ENCODE assay signal across 19 cellular contexts in the genomic region with DNA sequence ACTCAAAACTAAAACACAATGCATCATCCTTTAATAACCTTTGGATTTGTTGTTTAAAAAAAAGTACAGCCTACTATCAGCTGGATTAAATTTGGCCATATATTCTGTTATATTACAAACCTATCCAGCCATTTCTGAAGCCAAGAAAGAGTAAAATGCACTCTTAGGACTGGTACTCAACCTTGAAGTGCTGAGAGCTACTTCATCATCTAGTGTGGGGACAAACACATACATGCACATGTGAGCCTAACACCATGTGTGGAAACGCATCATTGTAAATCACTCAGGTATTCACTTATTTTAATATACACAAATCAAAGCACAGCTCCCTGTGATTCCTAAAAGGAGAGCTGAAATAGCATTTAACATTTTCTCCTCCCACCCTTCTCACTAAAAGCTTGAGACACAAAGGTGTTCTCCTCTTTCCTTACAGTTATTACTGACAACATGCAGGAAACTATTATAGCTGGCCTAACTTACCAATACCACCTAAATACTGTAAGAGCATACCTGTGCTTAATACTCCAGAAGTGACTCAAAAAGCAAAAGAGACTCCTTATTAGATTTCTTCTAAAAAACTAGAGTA.
"Had no signal": no experiment of that assay in that cellular context is flagged by ENCODE, and none has a peak within 500 bp of the region (broad histone marks: within the 10 kb centered on the region; RNA-seq: fewer than 3 reads in every experiment).

No MANE protein-coding gene starts in this region.

- H3K4me3 Mint-ChIP-seq: activated CD4-positive, alpha-beta T cell treated with anti-CD3 and anti-CD28 coated beads, Interleukin-2, amount 10 ng/mL, durations not matched to agents 24 days and 14 days; activated CD8-positive, alpha-beta T cell treated with anti-CD3 and anti-CD28 coated beads for 36 hours; activated naive CD4-positive, alpha-beta T cell treated with anti-CD3 and anti-CD28 coated beads, Interleukin-2, amount 10 ng/mL, durations not matched to agents 7 days and 5 days; activated naive CD8-positive, alpha-beta T cell treated with anti-CD3 and anti-CD28 coated beads, Interleukin-2, amount 50 U/mL, for 24 hours; activated T-cell treated with anti-CD3 and anti-CD28 coated beads, Interleukin-2, amount 50 U/mL, for 24 hours; central memory CD8-positive, alpha-beta T cell; nephron progenitor cell; stimulated activated naive CD8-positive, alpha-beta T cell treated with anti-CD3 and anti-CD28 coated beads, Interleukin-15, Interleukin-2, amounts not matched to agents 100 ng/mL and 50 ng/mL, for 24 hours had no signal

- H3K36me3 ChIP-seq: brain microvascular endothelial cell, gastroesophageal sphincter, right atrium auricular region had no signal

- H3K27ac ChIP-seq: brain microvascular endothelial cell, gastroesophageal sphincter, skin epidermis had no signal

- H3K36me3 Mint-ChIP-seq: activated naive CD4-positive, alpha-beta T cell treated with anti-CD3 and anti-CD28 coated beads, Interleukin-2, amount 10 ng/mL, durations not matched to agents 7 days and 5 days had no signal

- H3K9me3 Mint-ChIP-seq: activated CD4-positive, alpha-beta T cell treated with anti-CD3 and anti-CD28 coated beads, Interleukin-2, amount 10 ng/mL, durations not matched to agents 24 days and 14 days; activated CD8-positive, alpha-beta T cell treated with anti-CD3 and anti-CD28 coated beads for 36 hours; activated naive CD4-positive, alpha-beta T cell treated with anti-CD3 and anti-CD28 coated beads, Interleukin-2, amount 10 ng/mL, durations not matched to agents 7 days and 5 days; activated naive CD8-positive, alpha-beta T cell treated with anti-CD3 and anti-CD28 coated beads, Interleukin-2, amount 50 U/mL, for 24 hours; activated T-cell treated with anti-CD3 and anti-CD28 coated beads, Interleukin-2, amount 50 U/mL, for 24 hours; central memory CD8-positive, alpha-beta T cell; nephron progenitor cell; stimulated activated naive CD8-positive, alpha-beta T cell treated with anti-CD3 and anti-CD28 coated beads, Interleukin-15, Interleukin-2, amounts not matched to agents 100 ng/mL and 50 ng/mL, for 24 hours had no signal

- H3K27me3 Mint-ChIP-seq: central memory CD8-positive, alpha-beta T cell; progenitor cell of endocrine pancreas had no signal

- DNase-seq: activated CD4-positive, alpha-beta T cell treated with anti-CD3 and anti-CD28 coated beads, Interleukin-2, amount 10 ng/mL, durations not matched to agents 24 days and 14 days; activated CD8-positive, alpha-beta T cell treated with anti-CD3 and anti-CD28 coated beads for 36 hours; activated naive CD4-positive, alpha-beta T cell treated with anti-CD3 and anti-CD28 coated beads, Interleukin-2, amount 10 ng/mL, durations not matched to agents 7 days and 5 days; activated naive CD8-positive, alpha-beta T cell treated with anti-CD3 and anti-CD28 coated beads, Interleukin-2, amount 50 U/mL, for 24 hours; activated T-cell treated with anti-CD3 and anti-CD28 coated beads, Interleukin-2, amount 50 U/mL, for 24 hours; anterior cingulate cortex; brain microvascular endothelial cell; cortex of kidney; effector CD4-positive, alpha-beta T cell; nephron progenitor cell; T1000; trophoblast cell had no signal

- H3K4me1 Mint-ChIP-seq: activated CD4-positive, alpha-beta T cell treated with anti-CD3 and anti-CD28 coated beads, Interleukin-2, amount 10 ng/mL, durations not matched to agents 24 days and 14 days; activated naive CD4-positive, alpha-beta T cell treated with anti-CD3 and anti-CD28 coated beads, Interleukin-2, amount 10 ng/mL, durations not matched to agents 7 days and 5 days; central memory CD8-positive, alpha-beta T cell had no signal

- H3K9me3 ChIP-seq: gastroesophageal sphincter, right atrium auricular region had no signal

- ATAC-seq: activated CD8-positive, alpha-beta T cell treated with anti-CD3 and anti-CD28 coated beads for 36 hours; activated naive CD8-positive, alpha-beta T cell treated with anti-CD3 and anti-CD28 coated beads, Interleukin-2, amount 50 U/mL, for 24 hours; gastroesophageal sphincter had no signal

- H3K27me3 ChIP-seq: brain microvascular endothelial cell, gastroesophageal sphincter, right atrium auricular region had no signal

- H3K27ac Mint-ChIP-seq: activated CD4-positive, alpha-beta T cell treated with anti-CD3 and anti-CD28 coated beads, Interleukin-2, amount 10 ng/mL, durations not matched to agents 24 days and 14 days; activated CD8-positive, alpha-beta T cell treated with anti-CD3 and anti-CD28 coated beads for 36 hours; activated naive CD4-positive, alpha-beta T cell treated with anti-CD3 and anti-CD28 coated beads, Interleukin-2, amount 10 ng/mL, durations not matched to agents 7 days and 5 days; activated naive CD8-positive, alpha-beta T cell treated with anti-CD3 and anti-CD28 coated beads, Interleukin-2, amount 50 U/mL, for 24 hours; activated T-cell treated with anti-CD3 and anti-CD28 coated beads, Interleukin-2, amount 50 U/mL, for 24 hours; nephron progenitor cell; progenitor cell of endocrine pancreas; stimulated activated naive CD8-positive, alpha-beta T cell treated with anti-CD3 and anti-CD28 coated beads, Interleukin-15, Interleukin-2, amounts not matched to agents 100 ng/mL and 50 ng/mL, for 24 hours had no signal

- H3K4me3 ChIP-seq: gastroesophageal sphincter, lung, right atrium auricular region, skin epidermis had no signal
